Comparison of ENCODE assay signal across 14 cellular contexts in the genomic region with DNA sequence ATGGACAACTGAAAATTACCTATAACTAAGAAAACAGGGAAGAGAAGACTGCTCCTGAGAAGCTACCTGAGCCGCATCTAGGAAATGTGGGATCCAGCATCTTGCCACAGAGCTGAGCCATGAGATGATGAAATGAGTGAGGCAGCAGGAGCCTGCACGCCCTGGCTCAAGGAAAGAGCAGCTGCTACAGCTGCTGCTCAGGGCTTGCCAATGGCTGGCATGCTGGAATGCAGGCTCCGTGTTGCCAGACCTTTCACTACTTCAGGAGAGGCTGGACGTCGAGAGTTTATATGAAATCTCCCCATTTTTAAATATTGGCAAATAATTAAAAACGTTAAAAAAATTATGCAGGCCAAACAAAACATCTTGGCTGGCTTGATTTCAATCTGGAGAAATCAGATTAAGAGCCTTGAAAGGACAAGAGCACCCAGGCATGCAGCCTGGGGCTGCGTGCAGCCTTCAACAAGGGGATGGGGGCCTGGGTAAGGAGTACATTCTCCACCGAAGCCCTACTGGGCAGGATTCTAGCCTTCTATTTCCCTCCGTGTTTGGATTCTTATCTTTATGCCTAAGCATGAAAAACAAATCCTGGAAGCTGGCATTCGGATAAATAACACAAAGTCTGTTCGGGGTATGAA.
DNase-seq lines count a peak whose midpoint lies in the region; ATAC-seq, FAIRE-seq and TF ChIP-seq lines count a peak whose summit lies in the region.
"Had no signal": no experiment of that assay in that cellular context is flagged by ENCODE, and none has a peak within 500 bp of the region (broad histone marks: within the 10 kb centered on the region; RNA-seq: fewer than 3 reads in every experiment).

No MANE protein-coding gene starts in this region.

- H3K4me1 ChIP-seq in rectal smooth muscle tissue (ENCODE audit: control insufficient read depth, insufficient read depth, low read length) = peaks cover 26% of the 10 kb centered on the region
- H3K4me1 ChIP-seq: SJSA1 had no signal

- H3K27ac ChIP-seq in rectal smooth muscle tissue (ENCODE audit: low read depth, low read length) = peak overlapping the region; percentile 63
- H3K27ac ChIP-seq: BLaER1, SJSA1 had no signal

- DNase-seq in G401 (ENCODE audit: low spot score) (peak; percentile 73), bronchial epithelial cell (ENCODE audit: low read depth) (peak; percentile 37), left ventricle myocardium superior (peak; percentile 69), SIG-M5 treated with dmso at 0.1 percent for 504 hours (lab: John Stamatoyannopoulos, UW; ENCODE audit: unreplicated experiment) (no peak), NCI-H1048 (lab: John Stamatoyannopoulos, UW) (no peak), GOT3 (lab: John Stamatoyannopoulos, UW) (no peak)
- DNase-seq: activated CD4-positive, alpha-beta T cell treated with anti-CD3 and anti-CD28 coated beads for 1 hour; cerebellar nuclear complex; NCI-H1436 had no signal

- H3K36me3 ChIP-seq in bronchial epithelial cell (ENCODE audit: control insufficient read depth, insufficient read depth, low read length) = no peaks in the 10 kb centered on the region
- H3K36me3 ChIP-seq in rectal smooth muscle tissue (ENCODE audit: control insufficient read depth, insufficient read depth, low read length) = no peaks in the 10 kb centered on the region
- H3K36me3 ChIP-seq: BLaER1, SJSA1 had no signal

- no peak overlapping the region for H3K9ac ChIP-seq in rectal smooth muscle tissue (ENCODE audit: low read length)
- H3K9ac ChIP-seq: BLaER1 had no signal

- peak; percentile 89 for ATAC-seq in left ventricle myocardium superior
- no peak for ATAC-seq in HG03135 (IDR thresholded peaks at IDR 0.05; ENCODE audit: unreplicated experiment)
- ATAC-seq: activated T-helper 17 cell treated with anti-CD3 and anti-CD28 coated beads, Interleukin-2, amount 50 U/mL, for 72 hours had no signal

- in situ Hi-C loops in G401 (cut with HindIII; ENCODE audit: low sequenced_read_pairs) = no loop called here

- intact Hi-C loops in left ventricle myocardium superior (cut with micrococcal nuclease) = no loop called here

- H3K27me3 ChIP-seq in bronchial epithelial cell (ENCODE audit: control insufficient read depth, insufficient read depth, low read length) = no peaks in the 10 kb centered on the region
- H3K27me3 ChIP-seq in rectal smooth muscle tissue (ENCODE audit: control insufficient read depth, insufficient read depth, low read length) = no peaks in the 10 kb centered on the region
- H3K27me3 ChIP-seq: BLaER1, SJSA1 had no signal

- no peak overlapping the region for H3K4me3 ChIP-seq in bronchial epithelial cell (ENCODE audit: low read depth, low read length)
- no peak overlapping the region for H3K4me3 ChIP-seq in rectal smooth muscle tissue (ENCODE audit: low read length)
- H3K4me3 ChIP-seq: BLaER1, SJSA1 had no signal

- FAIRE-seq in bronchial epithelial cell (lab: Jason Lieb, UNC) = no peak

- TF ChIP-seq CTCF in bronchial epithelial cell (IDR thresholded peaks at IDR 0.05; ENCODE audit: insufficient read depth, low read length, severe bottlenecking) = no peak

Comparison
In these comparisons a context has a peak if more than half of its experiments do, and no peak if none do; other contexts are left out.
1. DNase-seq: peak in G401 (single experiment), bronchial epithelial cell (single experiment) and left ventricle myocardium superior (single experiment); none in SIG-M5 treated with dmso at 0.1 percent for 504 hours (single experiment), NCI-H1048 (single experiment) and GOT3 (single experiment).